ENCODE assay signal across 1 cellular context in the genomic region with DNA sequence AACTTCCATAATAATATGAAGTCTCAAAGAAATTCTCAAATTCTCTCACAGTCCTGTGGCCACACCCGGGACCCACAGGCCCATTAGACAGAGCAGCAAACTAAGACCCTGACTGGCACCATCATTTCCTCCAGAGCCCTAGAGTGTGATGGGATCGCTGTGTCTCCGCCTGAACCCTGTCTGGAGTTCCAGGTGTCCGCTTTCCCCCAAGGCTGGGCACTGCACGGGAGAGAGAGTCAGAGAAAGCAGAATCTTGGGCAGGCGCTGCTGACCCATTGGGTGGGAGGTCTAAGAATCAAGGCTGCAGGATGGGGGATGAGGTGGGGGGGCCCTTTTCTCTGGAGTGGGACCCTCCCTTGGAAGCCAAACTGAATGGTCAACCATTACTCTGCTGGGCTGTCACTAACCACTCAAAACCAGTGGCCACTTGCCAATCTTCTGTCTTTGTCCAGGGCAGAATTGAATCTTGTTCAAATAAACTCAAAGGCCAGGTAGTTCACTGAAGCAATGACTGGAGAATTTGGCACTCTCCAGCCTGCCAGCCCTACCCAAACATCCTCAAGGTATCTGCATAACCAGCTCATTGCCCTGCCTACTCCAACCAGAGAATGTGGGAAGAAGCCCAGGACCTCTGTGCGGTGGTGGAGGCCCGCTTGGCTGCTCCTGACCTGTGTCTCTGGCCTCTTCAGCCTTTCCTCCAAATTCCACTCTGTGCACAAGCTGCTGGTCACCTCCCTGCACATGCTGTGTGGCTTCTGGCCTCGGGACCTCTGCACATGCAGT.
TF ChIP-seq lines count a peak whose summit lies in the region.

No MANE protein-coding gene starts in this region.

TF ChIP-seq in HepG2, 621 proteins besides CTCF, POLR2A, EP300 and RAD21 (continued from another document and continues in another):
- TF ChIP-seq, protein P1, sequence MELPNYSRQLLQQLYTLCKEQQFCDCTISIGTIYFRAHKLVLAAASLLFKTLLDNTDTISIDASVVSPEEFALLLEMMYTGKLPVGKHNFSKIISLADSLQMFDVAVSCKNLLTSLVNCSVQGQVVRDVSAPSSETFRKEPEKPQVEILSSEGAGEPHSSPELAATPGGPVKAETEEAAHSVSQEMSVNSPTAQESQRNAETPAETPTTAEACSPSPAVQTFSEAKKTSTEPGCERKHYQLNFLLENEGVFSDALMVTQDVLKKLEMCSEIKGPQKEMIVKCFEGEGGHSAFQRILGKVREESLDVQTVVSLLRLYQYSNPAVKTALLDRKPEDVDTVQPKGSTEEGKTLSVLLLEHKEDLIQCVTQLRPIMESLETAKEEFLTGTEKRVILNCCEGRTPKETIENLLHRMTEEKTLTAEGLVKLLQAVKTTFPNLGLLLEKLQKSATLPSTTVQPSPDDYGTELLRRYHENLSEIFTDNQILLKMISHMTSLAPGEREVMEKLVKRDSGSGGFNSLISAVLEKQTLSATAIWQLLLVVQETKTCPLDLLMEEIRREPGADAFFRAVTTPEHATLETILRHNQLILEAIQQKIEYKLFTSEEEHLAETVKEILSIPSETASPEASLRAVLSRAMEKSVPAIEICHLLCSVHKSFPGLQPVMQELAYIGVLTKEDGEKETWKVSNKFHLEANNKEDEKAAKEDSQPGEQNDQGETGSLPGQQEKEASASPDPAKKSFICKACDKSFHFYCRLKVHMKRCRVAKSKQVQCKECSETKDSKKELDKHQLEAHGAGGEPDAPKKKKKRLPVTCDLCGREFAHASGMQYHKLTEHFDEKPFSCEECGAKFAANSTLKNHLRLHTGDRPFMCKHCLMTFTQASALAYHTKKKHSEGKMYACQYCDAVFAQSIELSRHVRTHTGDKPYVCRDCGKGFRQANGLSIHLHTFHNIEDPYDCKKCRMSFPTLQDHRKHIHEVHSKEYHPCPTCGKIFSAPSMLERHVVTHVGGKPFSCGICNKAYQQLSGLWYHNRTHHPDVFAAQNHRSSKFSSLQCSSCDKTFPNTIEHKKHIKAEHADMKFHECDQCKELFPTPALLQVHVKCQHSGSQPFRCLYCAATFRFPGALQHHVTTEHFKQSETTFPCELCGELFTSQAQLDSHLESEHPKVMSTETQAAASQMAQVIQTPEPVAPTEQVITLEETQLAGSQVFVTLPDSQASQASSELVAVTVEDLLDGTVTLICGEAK (IDR thresholded peaks at IDR 0.05) = no peak
- TF ChIP-seq, protein P1 (CRISPR knock-in tag; IDR thresholded peaks at IDR 0.05) = no peak; the same call in 1 of the 2 replicates
- TF ChIP-seq HNF4A (CRISPR knock-in tag; IDR thresholded peaks at IDR 0.05) (peak; percentile 31; the same call in 1 of the 2 replicates), ZNF329 (CRISPR knock-in tag; IDR thresholded peaks at IDR 0.05; ENCODE audit: low read depth) (no peak), TAF15 (IDR thresholded peaks at IDR 0.05; ENCODE audit: low read depth, low read length, poor library complexity, severe bottlenecking) (no peak), KDM3A (CRISPR knock-in tag; IDR thresholded peaks at IDR 0.05; ENCODE audit: low read depth) (no peak), FOXP1 (IDR thresholded peaks at IDR 0.05) (no peak), FOXP1 (CRISPR knock-in tag; IDR thresholded peaks at IDR 0.05) (no peak), ZSCAN12 (CRISPR knock-in tag; IDR thresholded peaks at IDR 0.05) (no peak), ZNF101 (CRISPR knock-in tag; IDR thresholded peaks at IDR 0.05; ENCODE audit: borderline replicate concordance, low read depth) (no peak), ZNF883 (CRISPR knock-in tag; IDR thresholded peaks at IDR 0.05; ENCODE audit: not compliant biosample characterization) (no peak), ZNF431 (CRISPR knock-in tag; IDR thresholded peaks at IDR 0.05; ENCODE audit: borderline replicate concordance, low read depth) (no peak), SYNCRIP (IDR thresholded peaks at IDR 0.05; ENCODE audit: insufficient read depth, low read depth, low read length) (no peak), ATF7 (IDR thresholded peaks at IDR 0.05) (no peak), ATF7 (CRISPR knock-in tag; IDR thresholded peaks at IDR 0.05) (no peak), ZNF12 (CRISPR knock-in tag; IDR thresholded peaks at IDR 0.05) (no peak), GTF3A (CRISPR knock-in tag; conservative IDR thresholded peaks at IDR 0.05) (no peak), SUZ12 (IDR thresholded peaks at IDR 0.05; ENCODE audit: low read depth, low read length) (no peak)
- TF ChIP-seq, protein P2, sequence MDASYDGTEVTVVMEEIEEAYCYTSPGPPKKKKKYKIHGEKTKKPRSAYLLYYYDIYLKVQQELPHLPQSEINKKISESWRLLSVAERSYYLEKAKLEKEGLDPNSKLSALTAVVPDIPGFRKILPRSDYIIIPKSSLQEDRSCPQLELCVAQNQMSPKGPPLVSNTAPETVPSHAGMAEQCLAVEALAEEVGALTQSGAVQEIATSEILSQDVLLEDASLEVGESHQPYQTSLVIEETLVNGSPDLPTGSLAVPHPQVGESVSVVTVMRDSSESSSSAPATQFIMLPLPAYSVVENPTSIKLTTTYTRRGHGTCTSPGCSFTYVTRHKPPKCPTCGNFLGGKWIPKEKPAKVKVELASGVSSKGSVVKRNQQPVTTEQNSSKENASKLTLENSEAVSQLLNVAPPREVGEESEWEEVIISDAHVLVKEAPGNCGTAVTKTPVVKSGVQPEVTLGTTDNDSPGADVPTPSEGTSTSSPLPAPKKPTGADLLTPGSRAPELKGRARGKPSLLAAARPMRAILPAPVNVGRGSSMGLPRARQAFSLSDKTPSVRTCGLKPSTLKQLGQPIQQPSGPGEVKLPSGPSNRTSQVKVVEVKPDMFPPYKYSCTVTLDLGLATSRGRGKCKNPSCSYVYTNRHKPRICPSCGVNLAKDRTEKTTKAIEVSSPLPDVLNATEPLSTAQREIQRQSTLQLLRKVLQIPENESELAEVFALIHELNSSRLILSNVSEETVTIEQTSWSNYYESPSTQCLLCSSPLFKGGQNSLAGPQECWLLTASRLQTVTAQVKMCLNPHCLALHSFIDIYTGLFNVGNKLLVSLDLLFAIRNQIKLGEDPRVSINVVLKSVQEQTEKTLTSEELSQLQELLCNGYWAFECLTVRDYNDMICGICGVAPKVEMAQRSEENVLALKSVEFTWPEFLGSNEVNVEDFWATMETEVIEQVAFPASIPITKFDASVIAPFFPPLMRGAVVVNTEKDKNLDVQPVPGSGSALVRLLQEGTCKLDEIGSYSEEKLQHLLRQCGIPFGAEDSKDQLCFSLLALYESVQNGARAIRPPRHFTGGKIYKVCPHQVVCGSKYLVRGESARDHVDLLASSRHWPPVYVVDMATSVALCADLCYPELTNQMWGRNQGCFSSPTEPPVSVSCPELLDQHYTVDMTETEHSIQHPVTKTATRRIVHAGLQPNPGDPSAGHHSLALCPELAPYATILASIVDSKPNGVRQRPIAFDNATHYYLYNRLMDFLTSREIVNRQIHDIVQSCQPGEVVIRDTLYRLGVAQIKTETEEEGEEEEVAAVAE (CRISPR knock-in tag; IDR thresholded peaks at IDR 0.05; ENCODE audit: borderline replicate concordance) = no peak
- TF ChIP-seq, protein P3, sequence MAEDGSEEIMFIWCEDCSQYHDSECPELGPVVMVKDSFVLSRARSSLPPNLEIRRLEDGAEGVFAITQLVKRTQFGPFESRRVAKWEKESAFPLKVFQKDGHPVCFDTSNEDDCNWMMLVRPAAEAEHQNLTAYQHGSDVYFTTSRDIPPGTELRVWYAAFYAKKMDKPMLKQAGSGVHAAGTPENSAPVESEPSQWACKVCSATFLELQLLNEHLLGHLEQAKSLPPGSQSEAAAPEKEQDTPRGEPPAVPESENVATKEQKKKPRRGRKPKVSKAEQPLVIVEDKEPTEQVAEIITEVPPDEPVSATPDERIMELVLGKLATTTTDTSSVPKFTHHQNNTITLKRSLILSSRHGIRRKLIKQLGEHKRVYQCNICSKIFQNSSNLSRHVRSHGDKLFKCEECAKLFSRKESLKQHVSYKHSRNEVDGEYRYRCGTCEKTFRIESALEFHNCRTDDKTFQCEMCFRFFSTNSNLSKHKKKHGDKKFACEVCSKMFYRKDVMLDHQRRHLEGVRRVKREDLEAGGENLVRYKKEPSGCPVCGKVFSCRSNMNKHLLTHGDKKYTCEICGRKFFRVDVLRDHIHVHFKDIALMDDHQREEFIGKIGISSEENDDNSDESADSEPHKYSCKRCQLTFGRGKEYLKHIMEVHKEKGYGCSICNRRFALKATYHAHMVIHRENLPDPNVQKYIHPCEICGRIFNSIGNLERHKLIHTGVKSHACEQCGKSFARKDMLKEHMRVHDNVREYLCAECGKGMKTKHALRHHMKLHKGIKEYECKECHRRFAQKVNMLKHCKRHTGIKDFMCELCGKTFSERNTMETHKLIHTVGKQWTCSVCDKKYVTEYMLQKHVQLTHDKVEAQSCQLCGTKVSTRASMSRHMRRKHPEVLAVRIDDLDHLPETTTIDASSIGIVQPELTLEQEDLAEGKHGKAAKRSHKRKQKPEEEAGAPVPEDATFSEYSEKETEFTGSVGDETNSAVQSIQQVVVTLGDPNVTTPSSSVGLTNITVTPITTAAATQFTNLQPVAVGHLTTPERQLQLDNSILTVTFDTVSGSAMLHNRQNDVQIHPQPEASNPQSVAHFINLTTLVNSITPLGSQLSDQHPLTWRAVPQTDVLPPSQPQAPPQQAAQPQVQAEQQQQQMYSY (CRISPR knock-in tag; IDR thresholded peaks at IDR 0.05) = no peak
- TF ChIP-seq, protein P4, sequence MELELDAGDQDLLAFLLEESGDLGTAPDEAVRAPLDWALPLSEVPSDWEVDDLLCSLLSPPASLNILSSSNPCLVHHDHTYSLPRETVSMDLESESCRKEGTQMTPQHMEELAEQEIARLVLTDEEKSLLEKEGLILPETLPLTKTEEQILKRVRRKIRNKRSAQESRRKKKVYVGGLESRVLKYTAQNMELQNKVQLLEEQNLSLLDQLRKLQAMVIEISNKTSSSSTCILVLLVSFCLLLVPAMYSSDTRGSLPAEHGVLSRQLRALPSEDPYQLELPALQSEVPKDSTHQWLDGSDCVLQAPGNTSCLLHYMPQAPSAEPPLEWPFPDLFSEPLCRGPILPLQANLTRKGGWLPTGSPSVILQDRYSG (CRISPR knock-in tag; IDR thresholded peaks at IDR 0.05) = no peak
- TF ChIP-seq, protein P5, sequence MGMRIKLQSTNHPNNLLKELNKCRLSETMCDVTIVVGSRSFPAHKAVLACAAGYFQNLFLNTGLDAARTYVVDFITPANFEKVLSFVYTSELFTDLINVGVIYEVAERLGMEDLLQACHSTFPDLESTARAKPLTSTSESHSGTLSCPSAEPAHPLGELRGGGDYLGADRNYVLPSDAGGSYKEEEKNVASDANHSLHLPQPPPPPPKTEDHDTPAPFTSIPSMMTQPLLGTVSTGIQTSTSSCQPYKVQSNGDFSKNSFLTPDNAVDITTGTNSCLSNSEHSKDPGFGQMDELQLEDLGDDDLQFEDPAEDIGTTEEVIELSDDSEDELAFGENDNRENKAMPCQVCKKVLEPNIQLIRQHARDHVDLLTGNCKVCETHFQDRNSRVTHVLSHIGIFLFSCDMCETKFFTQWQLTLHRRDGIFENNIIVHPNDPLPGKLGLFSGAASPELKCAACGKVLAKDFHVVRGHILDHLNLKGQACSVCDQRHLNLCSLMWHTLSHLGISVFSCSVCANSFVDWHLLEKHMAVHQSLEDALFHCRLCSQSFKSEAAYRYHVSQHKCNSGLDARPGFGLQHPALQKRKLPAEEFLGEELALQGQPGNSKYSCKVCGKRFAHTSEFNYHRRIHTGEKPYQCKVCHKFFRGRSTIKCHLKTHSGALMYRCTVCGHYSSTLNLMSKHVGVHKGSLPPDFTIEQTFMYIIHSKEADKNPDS (CRISPR knock-in tag; IDR thresholded peaks at IDR 0.05) = no peak
- TF ChIP-seq, protein P6, sequence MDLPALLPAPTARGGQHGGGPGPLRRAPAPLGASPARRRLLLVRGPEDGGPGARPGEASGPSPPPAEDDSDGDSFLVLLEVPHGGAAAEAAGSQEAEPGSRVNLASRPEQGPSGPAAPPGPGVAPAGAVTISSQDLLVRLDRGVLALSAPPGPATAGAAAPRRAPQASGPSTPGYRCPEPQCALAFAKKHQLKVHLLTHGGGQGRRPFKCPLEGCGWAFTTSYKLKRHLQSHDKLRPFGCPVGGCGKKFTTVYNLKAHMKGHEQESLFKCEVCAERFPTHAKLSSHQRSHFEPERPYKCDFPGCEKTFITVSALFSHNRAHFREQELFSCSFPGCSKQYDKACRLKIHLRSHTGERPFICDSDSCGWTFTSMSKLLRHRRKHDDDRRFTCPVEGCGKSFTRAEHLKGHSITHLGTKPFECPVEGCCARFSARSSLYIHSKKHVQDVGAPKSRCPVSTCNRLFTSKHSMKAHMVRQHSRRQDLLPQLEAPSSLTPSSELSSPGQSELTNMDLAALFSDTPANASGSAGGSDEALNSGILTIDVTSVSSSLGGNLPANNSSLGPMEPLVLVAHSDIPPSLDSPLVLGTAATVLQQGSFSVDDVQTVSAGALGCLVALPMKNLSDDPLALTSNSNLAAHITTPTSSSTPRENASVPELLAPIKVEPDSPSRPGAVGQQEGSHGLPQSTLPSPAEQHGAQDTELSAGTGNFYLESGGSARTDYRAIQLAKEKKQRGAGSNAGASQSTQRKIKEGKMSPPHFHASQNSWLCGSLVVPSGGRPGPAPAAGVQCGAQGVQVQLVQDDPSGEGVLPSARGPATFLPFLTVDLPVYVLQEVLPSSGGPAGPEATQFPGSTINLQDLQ (CRISPR knock-in tag; IDR thresholded peaks at IDR 0.05) = 0 out of 2 replicates have a peak, but pooled peaks have one; percentile 21
